Comparison of ENCODE assay signal across 16 cellular contexts in genomic region chr22:49053574-49053973, GRCh38.
DNase-seq lines count a peak whose midpoint lies in the region; ATAC-seq and TF ChIP-seq lines count a peak whose summit lies in the region.
"Had no signal": no experiment of that assay in that cellular context is flagged by ENCODE, and none has a peak within 500 bp of the region (broad histone marks: within the 10 kb centered on the region; RNA-seq: fewer than 3 reads in every experiment).

No MANE protein-coding gene starts in this region.

- no peaks in the 10 kb centered on the region for H3K4me1 Mint-ChIP-seq in activated CD4-positive, alpha-beta memory T cell treated with anti-CD3 and anti-CD28 coated beads for 36 hours (ENCODE audit: low read depth)
- H3K4me1 Mint-ChIP-seq in activated CD4-positive, alpha-beta memory T cell treated with anti-CD3 and anti-CD28 coated beads, Interleukin-2, amount 10 ng/mL, durations not matched to agents 7 days and 5 days: no peaks in the 10 kb centered on the region
- peaks cover 9 to 14% of the 10 kb centered on the region in 2 donors for H3K4me1 Mint-ChIP-seq in natural killer cell
- H3K4me1 Mint-ChIP-seq in natural killer cell treated with Interleukin-12 subunit alpha and Interleukin-12 subunit beta and Interleukin-15 and Interleukin-18, amount 100 ng/mL, for 72 hours (ENCODE audit: low read depth in 2 of 2): peaks cover 0 to 11% of the 10 kb centered on the region in 2 donors
- no peaks in the 10 kb centered on the region for H3K4me1 Mint-ChIP-seq in activated T-helper 17 cell treated with anti-CD3 and anti-CD28 coated beads, Interleukin-2, amount 50 U/mL, for 72 hours
- H3K4me1 Mint-ChIP-seq: B cell had no signal

- ATAC-seq in natural killer cell (no peak), GM18861 (IDR thresholded peaks at IDR 0.05; ENCODE audit: unreplicated experiment) (no peak)
- ATAC-seq in natural killer cell treated with Interleukin-12 subunit alpha and Interleukin-12 subunit beta and Interleukin-15 and Interleukin-18, amount 100 ng/mL, for 72 hours: no peak
- peak; percentile 54 for ATAC-seq in activated T-helper 17 cell treated with anti-CD3 and anti-CD28 coated beads, Interleukin-2, amount 50 U/mL, for 72 hours (replicated peaks)
- ATAC-seq: CD8-positive, alpha-beta T cell; GM12878; HCT116 had no signal

- H3K9me3 Mint-ChIP-seq in activated CD4-positive, alpha-beta memory T cell treated with anti-CD3 and anti-CD28 coated beads for 36 hours: no peaks in the 10 kb centered on the region
- H3K9me3 Mint-ChIP-seq in activated CD4-positive, alpha-beta memory T cell treated with anti-CD3 and anti-CD28 coated beads, Interleukin-2, amount 10 ng/mL, durations not matched to agents 7 days and 5 days: no peaks in the 10 kb centered on the region
- H3K9me3 Mint-ChIP-seq in natural killer cell: no peaks in the 10 kb centered on the region
- H3K9me3 Mint-ChIP-seq in natural killer cell treated with Interleukin-12 subunit alpha and Interleukin-12 subunit beta and Interleukin-15 and Interleukin-18, amount 100 ng/mL, for 72 hours: no peaks in the 10 kb centered on the region
- H3K9me3 Mint-ChIP-seq in activated T-helper 17 cell treated with anti-CD3 and anti-CD28 coated beads, Interleukin-2, amount 50 U/mL, for 72 hours: no peaks in the 10 kb centered on the region
- H3K9me3 Mint-ChIP-seq: CD8-positive, alpha-beta T cell; H9 had no signal

- no peak overlapping the region for H3K27ac Mint-ChIP-seq in activated CD4-positive, alpha-beta memory T cell treated with anti-CD3 and anti-CD28 coated beads for 36 hours
- no peak overlapping the region for H3K27ac Mint-ChIP-seq in activated CD4-positive, alpha-beta memory T cell treated with anti-CD3 and anti-CD28 coated beads, Interleukin-2, amount 10 ng/mL, durations not matched to agents 7 days and 5 days
- H3K27ac Mint-ChIP-seq in natural killer cell: no peak overlapping the region
- H3K27ac Mint-ChIP-seq in natural killer cell treated with Interleukin-12 subunit alpha and Interleukin-12 subunit beta and Interleukin-15 and Interleukin-18, amount 100 ng/mL, for 72 hours: no peak overlapping the region
- H3K27ac Mint-ChIP-seq in activated T-helper 17 cell treated with anti-CD3 and anti-CD28 coated beads, Interleukin-2, amount 50 U/mL, for 72 hours: no peak overlapping the region
- H3K27ac Mint-ChIP-seq: B cell; CD4-positive, CD25-positive, alpha-beta regulatory T cell; CD8-positive, alpha-beta T cell; H9 had no signal

- no peaks in the 10 kb centered on the region for H3K36me3 Mint-ChIP-seq in activated CD4-positive, alpha-beta memory T cell treated with anti-CD3 and anti-CD28 coated beads for 36 hours
- H3K36me3 Mint-ChIP-seq in activated CD4-positive, alpha-beta memory T cell treated with anti-CD3 and anti-CD28 coated beads, Interleukin-2, amount 10 ng/mL, durations not matched to agents 7 days and 5 days (ENCODE audit: low read depth): no peaks in the 10 kb centered on the region
- H3K36me3 Mint-ChIP-seq in natural killer cell: no peaks in the 10 kb centered on the region
- no peaks in the 10 kb centered on the region for H3K36me3 Mint-ChIP-seq in natural killer cell treated with Interleukin-12 subunit alpha and Interleukin-12 subunit beta and Interleukin-15 and Interleukin-18, amount 100 ng/mL, for 72 hours
- H3K36me3 Mint-ChIP-seq in activated T-helper 17 cell treated with anti-CD3 and anti-CD28 coated beads, Interleukin-2, amount 50 U/mL, for 72 hours (ENCODE audit: low read depth): no peaks in the 10 kb centered on the region
- H3K36me3 Mint-ChIP-seq: CD4-positive, CD25-positive, alpha-beta regulatory T cell; CD8-positive, alpha-beta T cell had no signal

- no peak overlapping the region for H3K4me3 Mint-ChIP-seq in activated CD4-positive, alpha-beta memory T cell treated with anti-CD3 and anti-CD28 coated beads for 36 hours
- H3K4me3 Mint-ChIP-seq in activated CD4-positive, alpha-beta memory T cell treated with anti-CD3 and anti-CD28 coated beads, Interleukin-2, amount 10 ng/mL, durations not matched to agents 7 days and 5 days: no peak overlapping the region
- peak overlapping the region; percentile 43 for H3K4me3 Mint-ChIP-seq in natural killer cell
- no peak overlapping the region for H3K4me3 Mint-ChIP-seq in natural killer cell treated with Interleukin-12 subunit alpha and Interleukin-12 subunit beta and Interleukin-15 and Interleukin-18, amount 100 ng/mL, for 72 hours
- H3K4me3 Mint-ChIP-seq in activated T-helper 17 cell treated with anti-CD3 and anti-CD28 coated beads, Interleukin-2, amount 50 U/mL, for 72 hours: no peak overlapping the region
- H3K4me3 Mint-ChIP-seq: B cell; CD4-positive, CD25-positive, alpha-beta regulatory T cell; CD8-positive, alpha-beta T cell; H9 had no signal

- intact Hi-C loops in activated CD4-positive, alpha-beta memory T cell treated with anti-CD3 and anti-CD28 coated beads for 36 hours (cut with micrococcal nuclease): no loop called here
- intact Hi-C loops in natural killer cell (cut with micrococcal nuclease): no loop called here

- CTCF ChIA-PET in activated CD4-positive, alpha-beta memory T cell treated with anti-CD3 and anti-CD28 coated beads for 36 hours (lab: Charles Lee): no interaction called here
- CTCF ChIA-PET in activated CD4-positive, alpha-beta memory T cell treated with anti-CD3 and anti-CD28 coated beads, Interleukin-2, amount 10 ng/mL, durations not matched to agents 7 days and 5 days (lab: Charles Lee): interaction anchor here (0.7 to 1.1 kb wide), 2 partner anchors 251 to 391 kb away, joined by 4 to 5 read pairs; no protein-coding TSS in a partner anchor

- peak; percentile 21 for DNase-seq in activated CD4-positive, alpha-beta memory T cell treated with anti-CD3 and anti-CD28 coated beads for 36 hours
- DNase-seq in activated CD4-positive, alpha-beta memory T cell treated with anti-CD3 and anti-CD28 coated beads, Interleukin-2, amount 10 ng/mL, durations not matched to agents 7 days and 5 days: no peak
- DNase-seq in natural killer cell (no peak), GDM1 (lab: John Stamatoyannopoulos, UW) (no peak)
- DNase-seq in natural killer cell treated with Interleukin-12 subunit alpha and Interleukin-12 subunit beta and Interleukin-15 and Interleukin-18, amount 100 ng/mL, for 72 hours (ENCODE audit: low spot score): no peak
- DNase-seq: Caco-2; CD4-positive, CD25-positive, alpha-beta regulatory T cell; CD8-positive, alpha-beta T cell; DMS153; DND-41; H9 had no signal

- peaks cover 2% of the 10 kb centered on the region for H3K27me3 Mint-ChIP-seq in activated CD4-positive, alpha-beta memory T cell treated with anti-CD3 and anti-CD28 coated beads for 36 hours
- H3K27me3 Mint-ChIP-seq in activated CD4-positive, alpha-beta memory T cell treated with anti-CD3 and anti-CD28 coated beads, Interleukin-2, amount 10 ng/mL, durations not matched to agents 7 days and 5 days: peaks cover 2% of the 10 kb centered on the region
- peaks cover 0 to 11% of the 10 kb centered on the region in 2 donors for H3K27me3 Mint-ChIP-seq in natural killer cell (ENCODE audit: low read depth in 2 of 2)
- H3K27me3 Mint-ChIP-seq in natural killer cell treated with Interleukin-12 subunit alpha and Interleukin-12 subunit beta and Interleukin-15 and Interleukin-18, amount 100 ng/mL, for 72 hours: peaks cover 6 to 10% of the 10 kb centered on the region in 2 donors
- peaks cover 12% of the 10 kb centered on the region for H3K27me3 Mint-ChIP-seq in activated T-helper 17 cell treated with anti-CD3 and anti-CD28 coated beads, Interleukin-2, amount 50 U/mL, for 72 hours
- H3K27me3 Mint-ChIP-seq: B cell had no signal

- POLR2A ChIA-PET in activated CD4-positive, alpha-beta memory T cell treated with anti-CD3 and anti-CD28 coated beads for 36 hours (lab: Charles Lee): no interaction called here
- POLR2A ChIA-PET in activated CD4-positive, alpha-beta memory T cell treated with anti-CD3 and anti-CD28 coated beads, Interleukin-2, amount 10 ng/mL, durations not matched to agents 7 days and 5 days (lab: Charles Lee): no interaction called here

- TF ChIP-seq CTCF in natural killer cell (IDR thresholded peaks at IDR 0.05): no peak
